ENCODE assay signal across 8 cellular contexts in the genomic region with DNA sequence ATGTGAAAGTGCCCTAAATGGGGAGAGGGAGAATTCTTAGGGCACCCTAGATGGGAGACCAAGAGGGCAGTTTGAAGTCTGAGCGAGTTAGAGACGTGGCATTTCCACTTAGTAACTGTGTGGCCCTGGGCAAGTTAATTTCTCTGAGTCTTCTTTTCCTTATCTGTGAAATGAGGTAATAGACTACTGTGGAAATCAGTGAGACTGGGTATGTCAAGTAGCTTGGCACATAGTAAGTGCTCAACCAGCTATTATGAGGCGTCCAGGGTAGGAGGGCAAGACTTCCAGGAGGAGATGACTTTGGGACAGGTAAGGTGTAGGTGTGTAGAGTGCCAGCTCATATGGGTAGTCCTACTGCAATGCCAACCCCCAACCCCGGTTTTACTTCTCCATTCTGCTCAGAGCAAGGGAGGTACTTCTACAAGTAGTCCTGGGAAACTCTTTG. TPM values are rescaled to one million over a fixed set of nuclear protein-coding genes. Genes with fewer than 3 reads are reported as not detected.
A peak's percentile ranks its signal among the peaks of the same experiment; 100 is the strongest.
DNase-seq lines count a peak whose midpoint lies in the region; ATAC-seq and TF ChIP-seq lines count a peak whose summit lies in the region.

No MANE protein-coding gene starts in this region.

- H3K9me2 ChIP-seq in SK-N-SH: no peaks in the 10 kb centered on the region

- CTCF ChIA-PET in SK-N-SH (lab: Yijun Ruan, JAX): interaction anchor here (0.6 kb wide), 1 partner anchor 500 kb away, joined by 3 read pairs; no protein-coding TSS in a partner anchor

- peaks cover 50% of the 10 kb centered on the region for H3K79me2 ChIP-seq in SK-N-SH (ENCODE audit: insufficient read depth)

- H3K27me3 Mint-ChIP-seq in nephron progenitor cell (ENCODE audit: low read depth, poor library complexity): no peaks in the 10 kb centered on the region

- TF ChIP-seq RAD21 in SK-N-SH (IDR thresholded peaks at IDR 0.05; ENCODE audit: low read length): no peak

- H3K4me3 ChIP-seq in SK-N-SH (ENCODE audit: low read depth in 2 of 2, low read length in 1 of 2): peak overlapping the region; percentile 75 to 100
- peak overlapping the region; percentile 64 to 100 (median 88) for H3K4me3 ChIP-seq in Peyer's patch
- H3K4me3 ChIP-seq in ectodermal cell (ENCODE audit: insufficient read depth, low read depth, low read length): peak overlapping the region; percentile 88

- H3K36me3 ChIP-seq in SK-N-SH (replicated peaks in 1 of 2; ENCODE audit: control insufficient read depth in 1 of 2, insufficient read depth in 2 of 2, low read length in 1 of 2): peaks cover 0 to 5% of the 10 kb centered on the region in 2 experiments
- H3K36me3 ChIP-seq in Peyer's patch: no peaks in the 10 kb centered on the region
- no peaks in the 10 kb centered on the region for H3K36me3 ChIP-seq in ectodermal cell (ENCODE audit: control insufficient read depth, insufficient read depth, low read length)

- POLR2A ChIA-PET in SK-N-SH (lab: Yijun Ruan, JAX): no interaction called here

- no peaks in the 10 kb centered on the region for H3K9me3 ChIP-seq in SK-N-SH
- no peaks in the 10 kb centered on the region for H3K9me3 ChIP-seq in Peyer's patch
- H3K9me3 ChIP-seq in ectodermal cell (ENCODE audit: control insufficient read depth, low read length): no peaks in the 10 kb centered on the region

- H3K4me3 Mint-ChIP-seq in nephron progenitor cell: peak overlapping the region; percentile 89

- TF ChIP-seq CTCF in SK-N-SH (IDR thresholded peaks at IDR 0.05) (no peak), Peyer's patch (IDR thresholded peaks at IDR 0.05) (no peak), nephron progenitor cell (IDR thresholded peaks at IDR 0.05) (no peak)

- peaks cover 14% of the 10 kb centered on the region for H3K4me1 Mint-ChIP-seq in nephron progenitor cell

- 32% methylated on average over 4 of the region's 4 CpGs for WGBS in SK-N-SH (ENCODE audit: low lambda C conversion rate)
- 78 to 82% methylated on average over 4 of the region's 4 CpGs for WGBS in ectodermal cell, 2 experiments

- no peak overlapping the region for H2AFZ ChIP-seq in SK-N-SH (ENCODE audit: low read depth)

- TF ChIP-seq POLR2A in Peyer's patch (IDR thresholded peaks at IDR 0.05): peak in 1 of 2 donors; percentile 48

- H3F3A ChIP-seq in SK-N-SH (replicated peaks; ENCODE audit: insufficient read depth): peaks cover 8% of the 10 kb centered on the region

- H3K27me3 ChIP-seq in SK-N-SH (ENCODE audit: insufficient read depth) (no peaks in the 10 kb centered on the region), Peyer's patch (no peaks in the 10 kb centered on the region), ectodermal cell (ENCODE audit: control insufficient read depth, insufficient read depth, low read length, poor library complexity, severe bottlenecking) (no peaks in the 10 kb centered on the region)

- no peak for ATAC-seq in SK-N-SH treated with all-trans-retinoic acid at 6 μM for 48 hours
- ATAC-seq in HG02798 (IDR thresholded peaks at IDR 0.05; ENCODE audit: poor library complexity, unreplicated experiment): peak; percentile 64
- ATAC-seq in HG03025 (IDR thresholded peaks at IDR 0.05; ENCODE audit: low FRiP score, unreplicated experiment): no peak
- no peak for ATAC-seq in HG02840 (IDR thresholded peaks at IDR 0.05; ENCODE audit: low FRiP score, unreplicated experiment)

- peaks cover 0 to 14% of the 10 kb centered on the region in 2 experiments; a peak in 2 of 4 replicates for H3K4me1 ChIP-seq in SK-N-SH (ENCODE audit: control insufficient read depth in 1 of 2, insufficient read depth in 2 of 2, low read depth in 1 of 2, low read length in 1 of 2)
- peaks cover 0 to 22% (median 2%) of the 10 kb centered on the region in 4 donors for H3K4me1 ChIP-seq in Peyer's patch
- H3K4me1 ChIP-seq in ectodermal cell (ENCODE audit: control insufficient read depth, insufficient read depth, low read length): no peaks in the 10 kb centered on the region

- peaks cover 6% of the 10 kb centered on the region for H3K36me3 Mint-ChIP-seq in nephron progenitor cell (ENCODE audit: low read depth)

- H4K20me1 ChIP-seq in SK-N-SH (ENCODE audit: insufficient read depth): no peaks in the 10 kb centered on the region

- H3K9me3 Mint-ChIP-seq in nephron progenitor cell: peaks cover 14% of the 10 kb centered on the region

- no peak overlapping the region for H3K27ac Mint-ChIP-seq in nephron progenitor cell

- H3K9ac ChIP-seq in SK-N-SH: peak overlapping the region; percentile 94

- H3K27ac ChIP-seq in SK-N-SH (ENCODE audit: low read depth in 2 of 2, low read length in 1 of 2) (peak overlapping the region in 1 of 2 experiments; percentile 13; a peak in 1 of 4 replicates), Peyer's patch (peak overlapping the region; percentile 78 to 91 (median 80)), ectodermal cell (ENCODE audit: insufficient read depth, low read depth, low read length, poor library complexity, severe bottlenecking) (no peak overlapping the region)

- DNase-seq in SK-N-SH (no peak), Peyer's patch (peak in 2 of 3 donors; percentile 50 to 63), nephron progenitor cell (no peak)

- no peak for TF ChIP-seq EP300 in SK-N-SH (IDR thresholded peaks at IDR 0.05; ENCODE audit: borderline replicate concordance in 1 of 2, low read depth in 1 of 2, low read length in 1 of 2)

- peak overlapping the region; percentile 98 for H3K4me2 ChIP-seq in SK-N-SH

TF ChIP-seq in SK-N-SH, 30 proteins besides CTCF, POLR2A, EP300 and RAD21:
- TF ChIP-seq GABPA (IDR thresholded peaks at IDR 0.05; ENCODE audit: low read depth) (no peak), GATA2 (CRISPR knock-in tag; IDR thresholded peaks at IDR 0.05) (no peak), FOSL2 (IDR thresholded peaks at IDR 0.05; ENCODE audit: borderline replicate concordance, low read depth) (no peak), RFX5 (IDR thresholded peaks at IDR 0.05; ENCODE audit: low read length) (no peak)

TF ChIP-seq in SK-N-SH treated with all-trans-retinoic acid at 6 μM for 48 hours, 23 proteins besides CTCF, POLR2A, EP300 and RAD21:
- no peak for TF ChIP-seq ISL1 (CRISPR knock-in tag; IDR thresholded peaks at IDR 0.05)
- TF ChIP-seq PATZ1 (CRISPR knock-in tag; IDR thresholded peaks at IDR 0.05; ENCODE audit: borderline replicate concordance): no peak
- no peak for TF ChIP-seq TOX (CRISPR knock-in tag; IDR thresholded peaks at IDR 0.05; ENCODE audit: borderline replicate concordance)
- TF ChIP-seq ZNF565 (CRISPR knock-in tag; conservative IDR thresholded peaks at IDR 0.05; ENCODE audit: low read depth): no peak
- TF ChIP-seq BACH2 (CRISPR knock-in tag; IDR thresholded peaks at IDR 0.05; ENCODE audit: borderline replicate concordance): no peak
- no peak for TF ChIP-seq ZFP30 (CRISPR knock-in tag; IDR thresholded peaks at IDR 0.05)
- TF ChIP-seq, protein P1, sequence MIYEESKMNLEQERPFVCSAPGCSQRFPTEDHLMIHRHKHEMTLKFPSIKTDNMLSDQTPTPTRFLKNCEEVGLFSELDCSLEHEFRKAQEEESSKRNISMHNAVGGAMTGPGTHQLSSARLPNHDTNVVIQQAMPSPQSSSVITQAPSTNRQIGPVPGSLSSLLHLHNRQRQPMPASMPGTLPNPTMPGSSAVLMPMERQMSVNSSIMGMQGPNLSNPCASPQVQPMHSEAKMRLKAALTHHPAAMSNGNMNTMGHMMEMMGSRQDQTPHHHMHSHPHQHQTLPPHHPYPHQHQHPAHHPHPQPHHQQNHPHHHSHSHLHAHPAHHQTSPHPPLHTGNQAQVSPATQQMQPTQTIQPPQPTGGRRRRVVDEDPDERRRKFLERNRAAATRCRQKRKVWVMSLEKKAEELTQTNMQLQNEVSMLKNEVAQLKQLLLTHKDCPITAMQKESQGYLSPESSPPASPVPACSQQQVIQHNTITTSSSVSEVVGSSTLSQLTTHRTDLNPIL (CRISPR knock-in tag; IDR thresholded peaks at IDR 0.05; ENCODE audit: low read depth): no peak
- no peak for TF ChIP-seq SNAI2 (CRISPR knock-in tag; IDR thresholded peaks at IDR 0.05)
- TF ChIP-seq ZNF70 (CRISPR knock-in tag; IDR thresholded peaks at IDR 0.05): no peak
- TF ChIP-seq ZNF8 (CRISPR knock-in tag; IDR thresholded peaks at IDR 0.05): no peak
- TF ChIP-seq CSRNP3 (CRISPR knock-in tag; IDR thresholded peaks at IDR 0.05): no peak
- no peak for TF ChIP-seq RARB (CRISPR knock-in tag; IDR thresholded peaks at IDR 0.05)

RNA-seq across cellular contexts. Expression of gene KIF3B, which starts 0.8 kb away (rescaled TPM):
- 18.6 and 23.8 TPM in 2 replicates for polyA plus RNA-seq in SK-N-SH (2012; rRNA removed)
- 26.2 and 26.6 TPM in 2 replicates for polyA plus RNA-seq in SK-N-SH (2012; cell fraction: cytosol; rRNA removed)
- 12.4 and 12.8 TPM in 2 replicates for polyA plus RNA-seq in SK-N-SH (2012; cell fraction: nucleus; rRNA removed)
- total RNA-seq in Peyer's patch: 10 to 100 TPM; 42.1 to 77.6 (median 57.7) TPM
- 30.4 TPM for polyA plus RNA-seq in ectodermal cell (2013, experiment 1 of 4)
- 34.0 TPM for polyA plus RNA-seq in ectodermal cell (2013, experiment 2 of 4)
- polyA plus RNA-seq in ectodermal cell (2013, experiment 3 of 4): 23.0 TPM
- 23.6 TPM for polyA plus RNA-seq in ectodermal cell (2013, experiment 4 of 4)

Comparison
In these comparisons a context has a peak if more than half of its experiments do, and no peak if none do; other contexts are left out.
1. DNase-seq: peak in Peyer's patch (2 of 3); none in SK-N-SH (single experiment) and nephron progenitor cell (single experiment).
2. Peak in every context shown above with its lines, with median percentiles within 50 percentile points of each other: H3K4me3 ChIP-seq.